In the genomic region with DNA sequence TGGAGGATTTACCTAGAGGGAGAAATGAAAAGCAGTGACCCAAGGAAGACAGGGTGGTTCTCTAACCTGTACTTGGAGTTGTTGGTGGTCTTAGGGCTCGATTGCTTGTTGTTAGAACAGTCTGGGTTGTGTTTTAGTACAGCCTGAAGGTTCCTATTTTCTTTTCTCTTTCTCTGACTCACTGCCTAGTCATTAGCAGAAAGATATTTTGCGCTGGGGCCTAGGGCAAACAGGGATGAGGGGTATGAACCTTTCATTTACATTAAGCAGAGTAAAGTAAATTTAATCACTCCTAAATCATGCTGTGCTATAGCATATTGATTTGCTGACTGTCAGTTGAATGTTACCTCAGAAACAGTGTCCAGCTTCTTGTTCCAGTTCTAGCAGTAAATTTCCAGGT, we compare ENCODE assay signal across 15 cellular contexts.
DNase-seq lines count a peak whose midpoint lies in the region; ATAC-seq and TF ChIP-seq lines count a peak whose summit lies in the region.
"Had no signal": no experiment of that assay in that cellular context is flagged by ENCODE, and none has a peak within 500 bp of the region (broad histone marks: within the 10 kb centered on the region; RNA-seq: fewer than 3 reads in every experiment).

No MANE protein-coding gene starts in this region.

- POLR2A ChIA-PET in activated CD4-positive, alpha-beta T cell treated with anti-CD3 and anti-CD28 coated beads for 36 hours (lab: Charles Lee), result no interaction called here

- H3K4me1 Mint-ChIP-seq in activated CD4-positive, alpha-beta T cell treated with anti-CD3 and anti-CD28 coated beads for 36 hours, result no peaks in the 10 kb centered on the region
- H3K4me1 Mint-ChIP-seq in natural killer cell, result no peaks in the 10 kb centered on the region
- H3K4me1 Mint-ChIP-seq: CD4-positive, alpha-beta memory T cell; GM23338; H9 had no signal

- peak; percentile 6 for DNase-seq in ELR (ENCODE audit: low read depth)
- DNase-seq in NCI-H69 (lab: John Stamatoyannopoulos, UW), result peak; percentile 67
- peak; percentile 0 for DNase-seq in astrocyte of the hippocampus (ENCODE audit: low read depth, low spot score)
- DNase-seq in activated CD4-positive, alpha-beta T cell treated with anti-CD3 and anti-CD28 coated beads for 36 hours, result no peak
- no peak for DNase-seq in natural killer cell
- no peak for DNase-seq in effector CD4-positive, alpha-beta T cell
- DNase-seq: C1 segment of cervical spinal cord; Calu3; CD4-positive, alpha-beta memory T cell; DMS53; DMS79 treated with DMSO at 0.1 percent for 48 hours; H9 had no signal

- CTCF ChIA-PET in activated CD4-positive, alpha-beta T cell treated with anti-CD3 and anti-CD28 coated beads for 36 hours (lab: Charles Lee), result no interaction called here

- H3K27me3 Mint-ChIP-seq in activated CD4-positive, alpha-beta T cell treated with anti-CD3 and anti-CD28 coated beads for 36 hours, result no peaks in the 10 kb centered on the region
- no peaks in the 10 kb centered on the region for H3K27me3 Mint-ChIP-seq in natural killer cell (ENCODE audit: low read depth in 2 of 2)
- H3K27me3 Mint-ChIP-seq: CD4-positive, alpha-beta memory T cell had no signal

- H3K36me3 Mint-ChIP-seq in activated CD4-positive, alpha-beta T cell treated with anti-CD3 and anti-CD28 coated beads for 36 hours (ENCODE audit: low read depth), result no peaks in the 10 kb centered on the region
- H3K36me3 Mint-ChIP-seq in natural killer cell, result no peaks in the 10 kb centered on the region
- H3K36me3 Mint-ChIP-seq: CD4-positive, alpha-beta memory T cell had no signal

- no peak for ATAC-seq in activated CD4-positive, alpha-beta T cell treated with anti-CD3 and anti-CD28 coated beads for 36 hours
- no peak for ATAC-seq in natural killer cell
- ATAC-seq: GM12878, GM23338, HCT116 had no signal

- no peak overlapping the region for H3K27ac Mint-ChIP-seq in activated CD4-positive, alpha-beta T cell treated with anti-CD3 and anti-CD28 coated beads for 36 hours
- H3K27ac Mint-ChIP-seq in natural killer cell, result no peak overlapping the region
- H3K27ac Mint-ChIP-seq: CD4-positive, alpha-beta memory T cell; GM23338; H9 had no signal

- TF ChIP-seq CTCF in natural killer cell (IDR thresholded peaks at IDR 0.05), result no peak

- no peak overlapping the region for H3K4me3 Mint-ChIP-seq in activated CD4-positive, alpha-beta T cell treated with anti-CD3 and anti-CD28 coated beads for 36 hours
- no peak overlapping the region for H3K4me3 Mint-ChIP-seq in natural killer cell
- H3K4me3 Mint-ChIP-seq: CD4-positive, alpha-beta memory T cell; GM23338; H9 had no signal

- intact Hi-C loops in activated CD4-positive, alpha-beta T cell treated with anti-CD3 and anti-CD28 coated beads for 36 hours (cut with DNase I, micrococcal nuclease), result no loop called here
- intact Hi-C loops in natural killer cell (cut with micrococcal nuclease), result no loop called here

- H3K9me3 Mint-ChIP-seq in activated CD4-positive, alpha-beta T cell treated with anti-CD3 and anti-CD28 coated beads for 36 hours (ENCODE audit: low read depth), result peaks cover 4% of the 10 kb centered on the region
- peaks cover 8 to 12% of the 10 kb centered on the region in 2 donors for H3K9me3 Mint-ChIP-seq in natural killer cell
- H3K9me3 Mint-ChIP-seq: GM23338, H9 had no signal

Comparison
In these comparisons a context has a peak if more than half of its experiments do, and no peak if none do; other contexts are left out.
1. DNase-seq: peak in ELR (single experiment), NCI-H69 (single experiment) and astrocyte of the hippocampus (single experiment); none in activated CD4-positive, alpha-beta T cell treated with anti-CD3 and anti-CD28 coated beads for 36 hours (single experiment), natural killer cell (single experiment) and effector CD4-positive, alpha-beta T cell (single experiment).